8 cellular contexts compared by ENCODE assay signal in genomic region chr1:91402023-91402422, GRCh38. TPM values are rescaled to one million over a fixed set of nuclear protein-coding genes. Genes with fewer than 3 reads are reported as not detected.
DNase-seq lines count a peak whose midpoint lies in the region; ATAC-seq, FAIRE-seq and TF ChIP-seq lines count a peak whose summit lies in the region.

No MANE protein-coding gene starts in this region.

- H2AFZ ChIP-seq in K562 (ENCODE audit: low read depth, low read length) = no peak overlapping the region; the same call in 1 of the 2 replicates

- peak overlapping the region; percentile 27 to 57 (median 50) for H3K4me3 Mint-ChIP-seq in nephron

- peaks cover 6 to 10% of the 10 kb centered on the region in 2 experiments; a peak in 3 of 5 replicates for H3K4me1 ChIP-seq in K562 (replicated peaks in 1 of 2; ENCODE audit: control insufficient read depth in 2 of 2, insufficient read depth in 2 of 2, low read length in 2 of 2)
- H3K4me1 ChIP-seq in esophagus squamous epithelium = peaks cover 0 to 14% (median 0%) of the 10 kb centered on the region in 3 donors

- DNase-seq in GM10248 (ENCODE audit: extremely low spot score) (no peak), NCI-H1105 (lab: John Stamatoyannopoulos, UW) (peak; percentile 10), K562 (ENCODE audit: extremely low read depth in 1 of 4, low spot score in 3 of 4) (peak; percentile 16 to 32 (median 20)), esophagus squamous epithelium (lab: John Stamatoyannopoulos, UW) (no peak)
- no peak for DNase-seq in activated CD4-positive, alpha-beta T cell treated with anti-CD3 and anti-CD28 coated beads, Interleukin-2, amount 50 U/mL, for 1 hour

- FAIRE-seq in K562 (lab: Jason Lieb, UNC) = no peak

- H3K79me2 ChIP-seq in K562 (ENCODE audit: control insufficient read depth, insufficient read depth, low read length) = no peaks in the 10 kb centered on the region

- no peak overlapping the region for H3K4me2 ChIP-seq in K562 (ENCODE audit: insufficient read depth, low read length)

- no peaks in the 10 kb centered on the region for H3K27me3 ChIP-seq in K562 (ENCODE audit: control insufficient read depth in 2 of 2, insufficient read depth in 2 of 2, low read length in 2 of 2)
- peaks cover 0 to 10% (median 0%) of the 10 kb centered on the region in 4 donors for H3K27me3 ChIP-seq in esophagus squamous epithelium

- H3K4me1 Mint-ChIP-seq in nephron = peaks cover 24% of the 10 kb centered on the region

- CTCF ChIA-PET in GM10248 (lab: Yijun Ruan, JAX) (no interaction called here), K562 (lab: Yijun Ruan, JAX; ENCODE audit: low intra/inter-chr PET ratio) (interaction anchor here (0.6 to 4.2 kb wide), 2 partner anchors 119 to 551 kb away, joined by 4 to 32 read pairs; no protein-coding TSS in a partner anchor)

- no peaks in the 10 kb centered on the region for H3K36me3 ChIP-seq in K562 (ENCODE audit: control insufficient read depth, insufficient read depth, low read length)
- H3K36me3 ChIP-seq in esophagus squamous epithelium = no peaks in the 10 kb centered on the region

- intact Hi-C loops in K562 (cut with micrococcal nuclease) = loop anchor here (1.0 to 10.0 kb wide), 4 partner anchors 120 to 893 kb away; partner anchors contain the start of genes GLMN and RPAP2
- intact Hi-C loops in esophagus squamous epithelium (cut with DNase I) = no loop called here

- TF ChIP-seq EP300 in K562 (IDR thresholded peaks at IDR 0.05; ENCODE audit: low read length) = no peak

- no peaks in the 10 kb centered on the region for H4K20me1 ChIP-seq in K562 (replicated peaks; ENCODE audit: control insufficient read depth, insufficient read depth, low read length)

- peak overlapping the region in 2 of 3 experiments; percentile 3 to 14 for H3K27ac Mint-ChIP-seq in nephron

- no peaks in the 10 kb centered on the region for H3K27me3 Mint-ChIP-seq in nephron (ENCODE audit: low read depth)

- H3K9ac ChIP-seq in K562 (ENCODE audit: insufficient read depth in 1 of 2, low read depth in 2 of 2, low read length in 2 of 2) = no peak overlapping the region

- TF ChIP-seq CTCF in GM10248 (IDR thresholded peaks at IDR 0.05; ENCODE audit: control extremely low read depth, extremely low read depth, low read depth, missing control alignments) = peak; percentile 22
- TF ChIP-seq CTCF in K562 (IDR thresholded peaks at IDR 0.05 in 2 of 3, conservative IDR thresholded peaks at IDR 0.05 in 1 of 3; ENCODE audit: insufficient read depth in 2 of 3, low read depth in 1 of 3, low read length in 3 of 3) = peak; percentile 36 to 69 (median 42); a peak in 3 of 6 replicates
- TF ChIP-seq CTCF in nephron (IDR thresholded peaks at IDR 0.05; ENCODE audit: unreplicated experiment in 3 of 3) = peak; percentile 44 to 53 (median 47)
- peak in 3 of 6 experiments; percentile 22 to 38 (median 36) for TF ChIP-seq CTCF in esophagus squamous epithelium (IDR thresholded peaks at IDR 0.05)

- POLR2A ChIA-PET in GM10248 (lab: Yijun Ruan, JAX) = no interaction called here
- POLR2A ChIA-PET in K562 (lab: Yijun Ruan, JAX) = no interaction called here

- no peaks in the 10 kb centered on the region for H3K9me3 Mint-ChIP-seq in nephron

- no peaks in the 10 kb centered on the region for H3K9me1 ChIP-seq in K562 (ENCODE audit: control insufficient read depth, insufficient read depth, low read length)

- H3K4me3 ChIP-seq in K562 (no peak overlapping the region), esophagus squamous epithelium (no peak overlapping the region)

- TF ChIP-seq RAD21 in K562 (CRISPR knock-in tag; conservative IDR thresholded peaks at IDR 0.05 in 1 of 2, IDR thresholded peaks at IDR 0.05 in 1 of 2) = peak; percentile 63 to 67

- no peaks in the 10 kb centered on the region for H3K9me3 ChIP-seq in K562 (replicated peaks; ENCODE audit: control insufficient read depth, insufficient read depth, low read depth, low read length)
- H3K9me3 ChIP-seq in esophagus squamous epithelium = no peaks in the 10 kb centered on the region

- no peak overlapping the region for H3K27ac ChIP-seq in K562 (ENCODE audit: extremely low read depth, low read depth, low read length)
- H3K27ac ChIP-seq in esophagus squamous epithelium = no peak overlapping the region

- WGBS in K562 (ENCODE audit: insufficient coverage, low coverage, missing lambda C conversion rate) = 17% methylated on average over 3 of the region's 3 CpGs
- WGBS in esophagus squamous epithelium, 2 donors = 27 to 29% methylated on average over 3 of the region's 3 CpGs

- H3K36me3 Mint-ChIP-seq in nephron (ENCODE audit: low read depth) = no peaks in the 10 kb centered on the region

- TF ChIP-seq POLR2A in K562 (conservative IDR thresholded peaks at IDR 0.05) (no peak), esophagus squamous epithelium (IDR thresholded peaks at IDR 0.05) (no peak)

- in situ Hi-C loops in K562 (cut with MboI) = no loop called here

- ATAC-seq in K562 (no peak), GM21529 (IDR thresholded peaks at IDR 0.05; ENCODE audit: unreplicated experiment) (no peak), HG03460 (IDR thresholded peaks at IDR 0.05; ENCODE audit: unreplicated experiment) (no peak)

- BruUV-seq in K562 (replicated peaks; lab: Mats Ljungman, UMichigan) = no TSS peak

TF ChIP-seq in K562, 482 proteins besides CTCF, POLR2A, EP300 and RAD21 (continues in another document):
- TF ChIP-seq PRDM10 (IDR thresholded peaks at IDR 0.05; ENCODE audit: partially characterized antibody) (peak; percentile 76), COPS2 (conservative IDR thresholded peaks at IDR 0.05) (no peak), KLF10 (CRISPR knock-in tag; IDR thresholded peaks at IDR 0.05) (no peak), ZNF449 (CRISPR knock-in tag; IDR thresholded peaks at IDR 0.05) (no peak), HES1 (IDR thresholded peaks at IDR 0.05; ENCODE audit: low read depth) (no peak), MEIS2 (IDR thresholded peaks at IDR 0.05; ENCODE audit: partially characterized antibody) (peak; percentile 10), GTF2A2 (tag; IDR thresholded peaks at IDR 0.05) (no peak)

RNA-seq across cellular contexts. Expression of gene HFM1, which starts 2.6 kb away (rescaled TPM):
- total RNA-seq in K562 (2011; cell fraction: chromatin; rRNA removed; ENCODE audit: low replicate concordance) = 3.4 and 26.2 TPM in 2 replicates
- 1.5 and 2.5 TPM in 2 replicates for total RNA-seq in K562 (2011; cell fraction: nucleolus; rRNA removed)
- total RNA-seq in K562 (2011; cell fraction: nucleoplasm; rRNA removed) = 3.2 and 4.4 TPM in 2 replicates
- total RNA-seq in K562 (2014; rRNA removed) (3.0 and 5.8 TPM in 2 replicates), K562 (2014; rRNA removed; fragmentation: Illumina TruSeq; extraction: Trizol) (6.4 and 6.8 TPM in 2 replicates), K562 (2015; rRNA removed; fragmentation: Illumina TruSeq; extraction: Trizol) (4.5 and 5.9 TPM in 2 replicates), K562 (2021) (2.9 and 3.3 TPM in 2 replicates), esophagus squamous epithelium (under 1 TPM in 3 of 4 donors, not detected in 1; 0.09 to 0.79 (median 0.76) TPM)
- polyA plus RNA-seq in K562 (2011; rRNA removed) (2.4 and 3.7 TPM in 2 replicates), K562 (2014; fragmentation: Illumina TruSeq; extraction: Trizol) (4.1 and 5.9 TPM in 2 replicates), K562 (2014; fragmentation: Nextera tagmentation; extraction: Ambion mirVana) (1 to 10 TPM; 1.5 to 2.3 TPM), K562 (2014; rRNA removed) (2.8 TPM in 2 replicates)
- polyA plus RNA-seq in K562 (2011; cell fraction: cytosol; rRNA removed) = 0.06 and 0.28 TPM in 2 replicates
- 2.7 and 6.8 TPM in 2 replicates for polyA plus RNA-seq in K562 (2011; cell fraction: nucleus; rRNA removed)
- 1.5 and 3.1 TPM in 2 replicates for polyA plus RNA-seq in K562 (2012)
- polyA minus RNA-seq in K562 (2011; rRNA and poly(A)+ RNA removed) = 5.1 and 6.4 TPM in 2 replicates
- polyA minus RNA-seq in K562 (2011; cell fraction: cytosol; rRNA and poly(A)+ RNA removed) = 0.46 and 2.1 TPM in 2 replicates
- polyA minus RNA-seq in K562 (2011; cell fraction: nucleus; rRNA and poly(A)+ RNA removed) = 5.3 and 14.4 TPM in 2 replicates

Comparison
In these comparisons a context has a peak if more than half of its experiments do, and no peak if none do; other contexts are left out.
1. DNase-seq: peak in NCI-H1105 (single experiment) and K562 (4 of 4); none in GM10248 (single experiment), esophagus squamous epithelium (single experiment) and activated CD4-positive, alpha-beta T cell treated with anti-CD3 and anti-CD28 coated beads, Interleukin-2, amount 50 U/mL, for 1 hour (single experiment).